11 cellular contexts compared by ENCODE assay signal in the genomic region with DNA sequence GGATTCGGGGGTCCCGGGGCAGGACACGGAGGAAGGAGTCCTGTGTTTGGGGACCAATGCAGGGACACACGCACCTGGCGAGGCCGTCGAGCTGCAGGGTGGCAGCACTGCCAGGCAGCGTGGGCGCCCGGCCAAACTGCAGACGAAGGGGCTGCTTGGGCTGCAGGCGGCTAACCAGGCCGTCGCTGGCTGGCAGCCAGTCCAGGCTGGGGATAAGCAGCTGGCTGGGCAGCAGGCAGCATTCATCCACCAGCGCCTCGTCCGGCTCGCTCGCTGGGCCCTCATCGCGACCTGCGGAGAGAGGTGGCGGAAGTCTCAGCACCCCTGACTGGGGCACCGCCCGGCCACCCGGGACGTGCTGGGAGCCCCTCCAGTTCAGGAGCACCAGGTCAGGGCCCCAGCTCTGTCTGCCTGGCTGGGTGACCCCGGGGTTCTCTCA. TPM values are rescaled to one million over a fixed set of nuclear protein-coding genes. Genes with fewer than 3 reads are reported as not detected.
DNase-seq lines count a peak whose midpoint lies in the region; ATAC-seq and TF ChIP-seq lines count a peak whose summit lies in the region.
"Had no signal": no experiment of that assay in that cellular context is flagged by ENCODE, and none has a peak within 500 bp of the region (broad histone marks: within the 10 kb centered on the region; RNA-seq: fewer than 3 reads in every experiment).

No MANE protein-coding gene starts in this region.

- ATAC-seq in left lobe of liver (no peak), omental fat pad (ENCODE audit: low FRiP score) (no peak)

- DNase-seq in Ammon's horn (ENCODE audit: low spot score) (peak; percentile 72), NCI-H446 treated with DMSO at 0.1 percent for 48 hours (lab: John Stamatoyannopoulos, UW) (peak; percentile 36), hypothalamus (lab: John Stamatoyannopoulos, UW) (peak in 27 of 51 donors; percentile 6 to 73 (median 36)), left lobe of liver (ENCODE audit: low spot score) (no peak), NCI-H526 (lab: John Stamatoyannopoulos, UW) (no peak), omental fat pad (ENCODE audit: low spot score) (no peak)
- DNase-seq: activated T-cell treated with anti-CD3 and anti-CD28 coated beads, Interleukin-2, amount 50 U/mL, for 4 hours; AML-193; MV-4-11 had no signal

- no peak for TF ChIP-seq CTCF in omental fat pad (IDR thresholded peaks at IDR 0.05)

RNA-seq across cellular contexts. Expression of a gene that starts 11.5 kb away (rescaled TPM):
- total RNA-seq in left lobe of liver, result 6.1 TPM
- 1,000 to 10,000 TPM; 1,367 to 3,469 (median 2,171) TPM for total RNA-seq in omental fat pad

RNA-seq across cellular contexts. Expression of a gene that starts 18.9 kb away (rescaled TPM):
- total RNA-seq in left lobe of liver (0.58 TPM), omental fat pad (1 to 10 TPM in 2 of 4 donors, under 1 TPM in 1, not detected in 1; 0.72 to 7.7 (median 1.0) TPM)
- total RNA-seq: activated T-cell treated with anti-CD3 and anti-CD28 coated beads, Interleukin-2, amount 50 U/mL, for 4 hours; cardiac muscle cell; progenitor cell of endocrine pancreas had no signal

RNA-seq across cellular contexts. Expression of a gene that starts 22.0 kb away (rescaled TPM):
- total RNA-seq in left lobe of liver (36.3 TPM), omental fat pad (10 to 100 TPM; 20.1 to 34.0 (median 24.5) TPM)

RNA-seq across cellular contexts. Expression of a gene that starts 22.3 kb away (rescaled TPM):
- total RNA-seq in left lobe of liver (not detected), omental fat pad (not detected)
- total RNA-seq: activated T-cell treated with anti-CD3 and anti-CD28 coated beads, Interleukin-2, amount 50 U/mL, for 4 hours; cardiac muscle cell; progenitor cell of endocrine pancreas had no signal

RNA-seq across cellular contexts. Expression of a gene that starts 30.2 kb away (rescaled TPM):
- total RNA-seq in left lobe of liver (0.23 TPM), omental fat pad (not detected)
- total RNA-seq: activated T-cell treated with anti-CD3 and anti-CD28 coated beads, Interleukin-2, amount 50 U/mL, for 4 hours; progenitor cell of endocrine pancreas had no signal

Comparison
In these comparisons a context has a peak if more than half of its experiments do, and no peak if none do; other contexts are left out.
1. DNase-seq: peak in Ammon's horn (single experiment), NCI-H446 treated with DMSO at 0.1 percent for 48 hours (single experiment) and hypothalamus (27 of 51); none in left lobe of liver (single experiment), NCI-H526 (0 of 2) and omental fat pad (single experiment).
2. RNA of a gene that starts 11.5 kb away (total RNA-seq): 1,367 to 3,469 TPM in omental fat pad; 6.1 TPM in left lobe of liver (single experiment); every median in the first group is over 100 times any median in the second.